In the genomic region with DNA sequence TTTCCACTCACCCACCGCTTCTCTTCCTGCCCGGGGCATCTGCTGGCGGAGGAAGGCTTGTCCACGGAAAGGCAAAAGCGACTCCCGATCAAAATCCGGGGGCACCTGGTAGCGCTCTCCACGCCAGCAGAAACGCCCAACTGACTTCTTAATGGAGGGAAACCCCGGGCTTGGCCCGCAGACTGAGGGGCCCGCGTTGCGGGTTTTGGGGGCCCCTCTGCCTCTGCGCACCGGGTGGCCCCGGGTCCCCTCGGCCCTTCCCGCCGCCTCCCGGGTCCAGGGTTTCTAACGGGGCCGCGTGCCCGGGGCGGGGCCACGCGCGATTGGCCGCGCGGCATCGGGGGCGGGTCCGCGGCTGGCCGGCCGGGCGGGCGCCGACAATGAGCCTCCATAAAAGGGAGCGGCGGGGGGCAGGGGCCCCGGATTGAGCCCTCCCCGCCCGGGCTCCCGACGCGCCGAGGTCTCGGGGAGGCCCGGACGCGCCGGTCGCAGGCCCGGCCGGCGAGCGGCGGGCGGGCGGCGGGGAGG, we compare ENCODE assay signal across 1 cellular context.
TF ChIP-seq lines count a peak whose summit lies in the region.

A gene with protein sequence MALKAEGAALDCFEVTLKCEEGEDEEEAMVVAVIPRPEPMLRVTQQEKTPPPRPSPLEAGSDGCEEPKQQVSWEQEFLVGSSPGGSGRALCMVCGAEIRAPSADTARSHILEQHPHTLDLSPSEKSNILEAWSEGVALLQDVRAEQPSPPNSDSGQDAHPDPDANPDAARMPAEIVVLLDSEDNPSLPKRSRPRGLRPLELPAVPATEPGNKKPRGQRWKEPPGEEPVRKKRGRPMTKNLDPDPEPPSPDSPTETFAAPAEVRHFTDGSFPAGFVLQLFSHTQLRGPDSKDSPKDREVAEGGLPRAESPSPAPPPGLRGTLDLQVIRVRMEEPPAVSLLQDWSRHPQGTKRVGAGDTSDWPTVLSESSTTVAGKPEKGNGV (plus strand): TSS at position 422 of the 528 bp plus-strand sequence. CDS start 231 bp downstream, outside the sequence.

TF ChIP-seq in K562, 482 proteins besides CTCF, POLR2A, EP300 and RAD21 (continued from another document and continues in another):
- TF ChIP-seq ZBTB11 (CRISPR knock-in tag; IDR thresholded peaks at IDR 0.05) (peak in 1 of 3 experiments; percentile 55; a peak in 1 of 6 replicates), HNRNPK (IDR thresholded peaks at IDR 0.05; ENCODE audit: low read depth, low read length, poor library complexity, severe bottlenecking) (no peak), ZNF766 (CRISPR knock-in tag; conservative IDR thresholded peaks at IDR 0.05) (no peak), NBN (IDR thresholded peaks at IDR 0.05; ENCODE audit: low read depth) (0 out of 2 replicates have a peak, but pooled peaks have one; percentile 20), MTA1 (IDR thresholded peaks at IDR 0.05; ENCODE audit: borderline replicate concordance) (no peak), SMAD4 (CRISPR knock-in tag; conservative IDR thresholded peaks at IDR 0.05) (peak; percentile 53), PHF8 (IDR thresholded peaks at IDR 0.05; ENCODE audit: borderline replicate concordance, low read length) (peak; percentile 68; the same call in 1 of the 2 replicates), HINFP (tag; conservative IDR thresholded peaks at IDR 0.05; ENCODE audit: low read depth) (peak; percentile 75), L3MBTL2 (IDR thresholded peaks at IDR 0.05) (peak; percentile 96), SOX6 (IDR thresholded peaks at IDR 0.05) (no peak), HDAC6 (IDR thresholded peaks at IDR 0.05; ENCODE audit: low read depth, low read length) (no peak), ZBTB5 (IDR thresholded peaks at IDR 0.05) (peak; percentile 73), RFX7 (CRISPR knock-in tag; IDR thresholded peaks at IDR 0.05) (no peak), MAZ (CRISPR knock-in tag; conservative IDR thresholded peaks at IDR 0.05 in 1 of 2, IDR thresholded peaks at IDR 0.05 in 1 of 2) (peak; percentile 7 to 10; a peak in 2 of 4 replicates), SUPT5H (IDR thresholded peaks at IDR 0.05) (peak; percentile 50), MTA3 (IDR thresholded peaks at IDR 0.05; ENCODE audit: borderline replicate concordance) (0 out of 2 replicates have a peak, but pooled peaks have one; percentile 22), ZNF717 (CRISPR knock-in tag; IDR thresholded peaks at IDR 0.05) (no peak), MCM2 (IDR thresholded peaks at IDR 0.05; ENCODE audit: low read depth) (no peak), RBFOX2 (IDR thresholded peaks at IDR 0.05; ENCODE audit: low read depth, low read length) (peak; percentile 68; the same call in 1 of the 2 replicates), NONO (IDR thresholded peaks at IDR 0.05; ENCODE audit: low read depth in 2 of 2, low read length in 1 of 2) (0 out of 4 replicates have a peak, but pooled peaks of 1 of the 2 experiments have one; percentile 40), LARP7 (IDR thresholded peaks at IDR 0.05) (no peak), POLR2AphosphoS5 (IDR thresholded peaks at IDR 0.05; ENCODE audit: control insufficient read depth, insufficient read depth, low read depth, low read length) (0 out of 2 replicates have a peak, but pooled peaks have one; percentile 39), TARDBP (IDR thresholded peaks at IDR 0.05) (no peak), RBM25 (IDR thresholded peaks at IDR 0.05; ENCODE audit: low read depth, low read length, severe bottlenecking) (peak; percentile 54), KLF16 (IDR thresholded peaks at IDR 0.05) (no peak), ZNF407 (IDR thresholded peaks at IDR 0.05; ENCODE audit: low read depth) (no peak), POLR2B (IDR thresholded peaks at IDR 0.05; ENCODE audit: low read depth, partially characterized antibody) (peak; percentile 45), BHLHE40 (IDR thresholded peaks at IDR 0.05; ENCODE audit: low read length) (0 out of 2 replicates have a peak, but pooled peaks have one; percentile 20), RFX5 (IDR thresholded peaks at IDR 0.05; ENCODE audit: low read depth, low read length) (no peak), SAFB2 (IDR thresholded peaks at IDR 0.05; ENCODE audit: borderline replicate concordance, low read depth, low read length, severe bottlenecking) (no peak), POLR2H (tag; IDR thresholded peaks at IDR 0.05; ENCODE audit: low read depth) (peak; percentile 71), PCBP2 (IDR thresholded peaks at IDR 0.05; ENCODE audit: low read depth, low read length, poor library complexity, severe bottlenecking) (no peak), GATAD2B (IDR thresholded peaks at IDR 0.05; ENCODE audit: borderline replicate concordance) (no peak), ZNF311 (CRISPR knock-in tag; IDR thresholded peaks at IDR 0.05) (no peak), ILK (tag; IDR thresholded peaks at IDR 0.05; ENCODE audit: borderline replicate concordance, low read depth) (no peak), POLR2G (IDR thresholded peaks at IDR 0.05; ENCODE audit: low read depth, low read length) (peak; percentile 86; the same call in 1 of the 2 replicates), YBX1 (IDR thresholded peaks at IDR 0.05) (no peak)
- TF ChIP-seq, protein P1, sequence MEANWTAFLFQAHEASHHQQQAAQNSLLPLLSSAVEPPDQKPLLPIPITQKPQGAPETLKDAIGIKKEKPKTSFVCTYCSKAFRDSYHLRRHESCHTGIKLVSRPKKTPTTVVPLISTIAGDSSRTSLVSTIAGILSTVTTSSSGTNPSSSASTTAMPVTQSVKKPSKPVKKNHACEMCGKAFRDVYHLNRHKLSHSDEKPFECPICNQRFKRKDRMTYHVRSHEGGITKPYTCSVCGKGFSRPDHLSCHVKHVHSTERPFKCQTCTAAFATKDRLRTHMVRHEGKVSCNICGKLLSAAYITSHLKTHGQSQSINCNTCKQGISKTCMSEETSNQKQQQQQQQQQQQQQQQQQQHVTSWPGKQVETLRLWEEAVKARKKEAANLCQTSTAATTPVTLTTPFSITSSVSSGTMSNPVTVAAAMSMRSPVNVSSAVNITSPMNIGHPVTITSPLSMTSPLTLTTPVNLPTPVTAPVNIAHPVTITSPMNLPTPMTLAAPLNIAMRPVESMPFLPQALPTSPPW (CRISPR knock-in tag; IDR thresholded peaks at IDR 0.05): peak; percentile 87
- TF ChIP-seq, protein P2, sequence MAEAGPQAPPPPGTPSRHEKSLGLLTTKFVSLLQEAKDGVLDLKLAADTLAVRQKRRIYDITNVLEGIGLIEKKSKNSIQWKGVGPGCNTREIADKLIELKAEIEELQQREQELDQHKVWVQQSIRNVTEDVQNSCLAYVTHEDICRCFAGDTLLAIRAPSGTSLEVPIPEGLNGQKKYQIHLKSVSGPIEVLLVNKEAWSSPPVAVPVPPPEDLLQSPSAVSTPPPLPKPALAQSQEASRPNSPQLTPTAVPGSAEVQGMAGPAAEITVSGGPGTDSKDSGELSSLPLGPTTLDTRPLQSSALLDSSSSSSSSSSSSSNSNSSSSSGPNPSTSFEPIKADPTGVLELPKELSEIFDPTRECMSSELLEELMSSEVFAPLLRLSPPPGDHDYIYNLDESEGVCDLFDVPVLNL (CRISPR knock-in tag; IDR thresholded peaks at IDR 0.05; ENCODE audit: low read depth): no peak
